Comparison of ENCODE assay signal across 15 cellular contexts in genomic region chr5:2260211-2260985, GRCh38.
DNase-seq lines count a peak whose midpoint lies in the region; ATAC-seq and TF ChIP-seq lines count a peak whose summit lies in the region.
"Had no signal": no experiment of that assay in that cellular context is flagged by ENCODE, and none has a peak within 500 bp of the region (broad histone marks: within the 10 kb centered on the region; RNA-seq: fewer than 3 reads in every experiment).

No MANE protein-coding gene starts in this region.

- ATAC-seq in Right ventricle myocardium superior (ENCODE audit: poor library complexity): no peak
- no peak for ATAC-seq in GM19324 (IDR thresholded peaks at IDR 0.05; ENCODE audit: low FRiP score, unreplicated experiment)
- no peak for ATAC-seq in HG03039 (IDR thresholded peaks at IDR 0.05; ENCODE audit: unreplicated experiment)

- no peak overlapping the region for H3K14ac ChIP-seq in neuronal stem cell (ENCODE audit: low read length)

- no CpG with 5 or more reads among the region's 22 CpGs for WGBS in neuronal stem cell (ENCODE audit: extremely low coverage in 2 of 2, insufficient read length in 2 of 2, insufficient replicate concordance in 1 of 2), 2 donors

- no peak overlapping the region for H3K9ac ChIP-seq in neuronal stem cell (ENCODE audit: low read depth, low read length, poor library complexity)
- H3K9ac ChIP-seq: GM23248 had no signal

- H4K91ac ChIP-seq in neuronal stem cell (ENCODE audit: low read depth, low read length, poor library complexity): no peak overlapping the region

- no peak overlapping the region for H3K4ac ChIP-seq in neuronal stem cell (ENCODE audit: low read length)

- no peak for TF ChIP-seq POLR2A in vagina (IDR thresholded peaks at IDR 0.05)

- no peak overlapping the region for H2BK15ac ChIP-seq in neuronal stem cell (ENCODE audit: low read length)

- no peak overlapping the region for H4K8ac ChIP-seq in neuronal stem cell (ENCODE audit: low read depth, low read length)

- peak overlapping the region; percentile 51 for H2AK5ac ChIP-seq in neuronal stem cell (ENCODE audit: low read depth, low read length)

- no peak overlapping the region for H2BK5ac ChIP-seq in neuronal stem cell (ENCODE audit: low read length)

- H3K27me3 ChIP-seq in right atrium auricular region (no peaks in the 10 kb centered on the region), neuronal stem cell (ENCODE audit: control insufficient read depth in 3 of 3, insufficient read depth in 3 of 3, low read depth in 1 of 3, low read length in 3 of 3) (no peaks in the 10 kb centered on the region), vagina (no peaks in the 10 kb centered on the region), WERI-Rb-1 (ENCODE audit: insufficient read depth, low read depth, severe bottlenecking) (peaks cover 78% of the 10 kb centered on the region)

- H3K4me2 ChIP-seq in neuronal stem cell (ENCODE audit: insufficient read depth, low read length, poor library complexity, severe bottlenecking): no peak overlapping the region

- DNase-seq in right atrium auricular region (ENCODE audit: low spot score) (peak; percentile 47), Right ventricle myocardium superior (no peak), coronary artery (ENCODE audit: low spot score) (peak; percentile 45), neuronal stem cell (ENCODE audit: low spot score) (no peak), vagina (ENCODE audit: extremely low spot score in 2 of 2) (peak; percentile 70 to 91), WERI-Rb-1 (no peak)
- DNase-seq: 8988T; AML-193; C1 segment of cervical spinal cord; Calu3; CD4-positive, alpha-beta T cell; DMS 273 treated with DMSO at 0.1 percent for 48 hours; GM23248 had no signal

- H3K79me1 ChIP-seq in neuronal stem cell (ENCODE audit: low read depth, low read length): no peaks in the 10 kb centered on the region

- no peaks in the 10 kb centered on the region for H3K9me3 ChIP-seq in right atrium auricular region
- H3K9me3 ChIP-seq in neuronal stem cell (replicated peaks in 1 of 2; ENCODE audit: control insufficient read depth in 2 of 2, insufficient read depth in 1 of 2, low read depth in 1 of 2, low read length in 2 of 2): peaks cover 0 to 2% of the 10 kb centered on the region in 2 donors
- H3K9me3 ChIP-seq in vagina: no peaks in the 10 kb centered on the region
- no peaks in the 10 kb centered on the region for H3K9me3 ChIP-seq in WERI-Rb-1 (ENCODE audit: severe bottlenecking)

- peak overlapping the region; percentile 13 for H3K18ac ChIP-seq in neuronal stem cell (ENCODE audit: low read length)

- H3K36me3 ChIP-seq in right atrium auricular region: no peaks in the 10 kb centered on the region
- no peaks in the 10 kb centered on the region for H3K36me3 ChIP-seq in neuronal stem cell (replicated peaks in 1 of 2; ENCODE audit: control insufficient read depth in 2 of 2, insufficient read depth in 2 of 2, low read length in 2 of 2)
- H3K36me3 ChIP-seq in vagina: no peaks in the 10 kb centered on the region
- H3K36me3 ChIP-seq in WERI-Rb-1: no peaks in the 10 kb centered on the region

- intact Hi-C loops in Right ventricle myocardium superior (cut with DNase I) (no loop called here), vagina (cut with DNase I) (no loop called here)

- peak overlapping the region; percentile 65 for H2BK12ac ChIP-seq in neuronal stem cell (ENCODE audit: low read length)

- no peak for TF ChIP-seq CTCF in right atrium auricular region (IDR thresholded peaks at IDR 0.05)
- TF ChIP-seq CTCF in coronary artery (IDR thresholded peaks at IDR 0.05): no peak
- no peak for TF ChIP-seq CTCF in vagina (IDR thresholded peaks at IDR 0.05)
- no peak for TF ChIP-seq CTCF in WERI-Rb-1 (IDR thresholded peaks at IDR 0.05; ENCODE audit: low read depth, low read length)

- H3K4me3 ChIP-seq in right atrium auricular region (no peak overlapping the region), coronary artery (no peak overlapping the region), neuronal stem cell (ENCODE audit: low read length in 2 of 2) (no peak overlapping the region), vagina (no peak overlapping the region), WERI-Rb-1 (ENCODE audit: low read depth, low read length) (no peak overlapping the region)
- H3K4me3 ChIP-seq: GM23248 had no signal

- H3K27ac ChIP-seq in right atrium auricular region (no peak overlapping the region), coronary artery (no peak overlapping the region), neuronal stem cell (replicated peaks; ENCODE audit: low read length) (no peak overlapping the region), vagina (no peak overlapping the region), WERI-Rb-1 (no peak overlapping the region)
- H3K27ac ChIP-seq: GM23248 had no signal

- H2BK120ac ChIP-seq in neuronal stem cell (ENCODE audit: low read depth, low read length): no peak overlapping the region

- H3K23ac ChIP-seq in neuronal stem cell (ENCODE audit: low read depth, low read length, poor library complexity): no peak overlapping the region

- H3K4me1 ChIP-seq in right atrium auricular region: no peaks in the 10 kb centered on the region
- H3K4me1 ChIP-seq in neuronal stem cell (ENCODE audit: control insufficient read depth in 2 of 2, insufficient read depth in 1 of 2, low read depth in 1 of 2, low read length in 2 of 2): no peaks in the 10 kb centered on the region
- H3K4me1 ChIP-seq in vagina: no peaks in the 10 kb centered on the region

- no peak overlapping the region for H2AFZ ChIP-seq in neuronal stem cell (ENCODE audit: low read length)
- H2AFZ ChIP-seq: GM23248 had no signal

Comparison
In these comparisons a context has a peak if more than half of its experiments do, and no peak if none do; other contexts are left out.
1. DNase-seq: peak in right atrium auricular region (single experiment), coronary artery (single experiment) and vagina (2 of 2); none in Right ventricle myocardium superior (single experiment), neuronal stem cell (single experiment) and WERI-Rb-1 (single experiment).